Comparison of ENCODE assay signal across 8 cellular contexts in the genomic region with DNA sequence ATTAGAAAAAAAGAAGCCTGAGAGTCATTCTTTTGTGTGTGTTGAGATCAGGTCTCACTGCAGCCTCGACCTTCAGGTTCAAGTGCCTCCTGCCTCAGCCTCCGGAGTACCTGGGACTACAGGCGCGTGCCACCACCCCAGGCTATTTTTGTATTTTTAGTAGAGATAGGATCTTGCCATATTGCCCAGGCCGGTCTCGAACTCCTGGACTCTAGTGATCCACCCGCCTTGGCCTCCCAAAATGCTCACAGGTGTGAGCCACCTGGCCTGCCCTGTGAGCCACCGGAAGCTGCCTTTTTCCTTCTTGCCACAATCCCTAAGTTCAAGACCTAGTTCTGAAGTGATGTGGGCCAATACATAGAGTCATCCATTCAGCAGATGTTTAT. TPM values are rescaled to one million over a fixed set of nuclear protein-coding genes. Genes with fewer than 3 reads are reported as not detected.
DNase-seq lines count a peak whose midpoint lies in the region; ATAC-seq and TF ChIP-seq lines count a peak whose summit lies in the region.

No MANE protein-coding gene starts in this region.

- H3K4me3 ChIP-seq in OCI-LY7 (ENCODE audit: low read depth, low read length, poor library complexity, severe bottlenecking) (peak overlapping the region; percentile 64), endodermal cell (ENCODE audit: low read length) (peak overlapping the region; percentile 81), neutrophil (ENCODE audit: low read depth in 1 of 2, low read length in 1 of 2) (peak overlapping the region; percentile 62 to 67)

- H3K9ac ChIP-seq in endodermal cell (ENCODE audit: extremely low read depth, low read length, poor library complexity, severe bottlenecking): no peak overlapping the region

- peak overlapping the region; percentile 96 for H3K27ac Mint-ChIP-seq in CD4-positive, alpha-beta T cell
- peak overlapping the region; percentile 57 for H3K27ac Mint-ChIP-seq in endodermal cell

- H3K4me2 ChIP-seq in OCI-LY7 (ENCODE audit: low read length): peak overlapping the region; percentile 74; the same call in 1 of the 2 replicates

- peaks cover 31% of the 10 kb centered on the region for H3K4me1 Mint-ChIP-seq in CD4-positive, alpha-beta T cell (ENCODE audit: low read depth)
- H3K4me1 Mint-ChIP-seq in endodermal cell: peaks cover 10% of the 10 kb centered on the region

- intact Hi-C loops in CD4-positive, alpha-beta T cell (cut with DNase I, micrococcal nuclease): loop anchor here (5.0 to 10.0 kb wide), 5 partner anchors 139 to 1402 kb away; partner anchors contain the start of genes MAP9 (in 1 of the 2) and PLRG1 (in 1 of the 2)
- intact Hi-C loops in OCI-LY7 (cut with micrococcal nuclease; ENCODE audit: unreplicated experiment): no loop called here

- H3K4me1 ChIP-seq in OCI-LY7 (ENCODE audit: insufficient read depth, low read length, poor library complexity, severe bottlenecking) (no peaks in the 10 kb centered on the region), endodermal cell (ENCODE audit: control insufficient read depth, insufficient read depth, low read length) (no peaks in the 10 kb centered on the region), neutrophil (ENCODE audit: control insufficient read depth in 1 of 2, insufficient read depth in 1 of 2, low read depth in 1 of 2, low read length in 1 of 2) (peaks cover 0 to 3% of the 10 kb centered on the region in 2 experiments)

- CTCF ChIA-PET in CD4-positive, alpha-beta T cell (lab: Charles Lee): no interaction called here
- CTCF ChIA-PET in OCI-LY7 (lab: Charles Lee; ENCODE audit: unreplicated experiment): interaction anchor here (1.6 kb wide), 1 partner anchor 144 kb away, joined by 4 read pairs; no protein-coding TSS in a partner anchor

- no peaks in the 10 kb centered on the region for H3K9me3 Mint-ChIP-seq in CD4-positive, alpha-beta T cell
- H3K9me3 Mint-ChIP-seq in endodermal cell: peaks cover 3% of the 10 kb centered on the region

- H2AFZ ChIP-seq in OCI-LY7 (ENCODE audit: low read length): peak overlapping the region; percentile 70

- 89 to 100% methylated on average over 4 to 8 of the region's 8 CpGs for WGBS in endodermal cell (ENCODE audit: insufficient coverage in 1 of 2, insufficient read length in 1 of 2), 2 experiments

- POLR2A ChIA-PET in CD4-positive, alpha-beta T cell (lab: Charles Lee): interaction anchor here (0.6 to 3.1 kb wide), 6 partner anchors 9 to 1404 kb away, joined by 3 to 16 read pairs (median 4); partner anchors contain the start of gene PLRG1
- POLR2A ChIA-PET in OCI-LY7 (lab: Charles Lee): no interaction called here

- no peaks in the 10 kb centered on the region for H3K27me3 ChIP-seq in CD4-positive, alpha-beta T cell (ENCODE audit: control insufficient read depth, insufficient read depth, low read length)
- H3K27me3 ChIP-seq in endodermal cell (ENCODE audit: control insufficient read depth, insufficient read depth, low read length, poor library complexity, severe bottlenecking): no peaks in the 10 kb centered on the region
- peaks cover 7% of the 10 kb centered on the region for H3K27me3 ChIP-seq in neutrophil

- peak overlapping the region; percentile 97 for H3K4me3 Mint-ChIP-seq in CD4-positive, alpha-beta T cell
- peak overlapping the region; percentile 79 for H3K4me3 Mint-ChIP-seq in endodermal cell

- H3K27ac ChIP-seq in CD4-positive, alpha-beta T cell (ENCODE audit: low read depth, low read length): peak overlapping the region; percentile 79
- H3K27ac ChIP-seq in OCI-LY7 (ENCODE audit: low read depth, low read length, poor library complexity, severe bottlenecking) (no peak overlapping the region), endodermal cell (ENCODE audit: low read depth, low read length) (no peak overlapping the region), neutrophil (no peak overlapping the region)

- ATAC-seq in CD4-positive, alpha-beta T cell (ENCODE audit: poor library complexity): no peak
- ATAC-seq in GM18868 (IDR thresholded peaks at IDR 0.05; ENCODE audit: unreplicated experiment) (no peak), HG02884 (IDR thresholded peaks at IDR 0.05; ENCODE audit: unreplicated experiment) (no peak)

- no peaks in the 10 kb centered on the region for H3K9me3 ChIP-seq in CD4-positive, alpha-beta T cell (ENCODE audit: control insufficient read depth, low read length)
- H3K9me3 ChIP-seq in OCI-LY7 (ENCODE audit: low read length) (no peaks in the 10 kb centered on the region), endodermal cell (ENCODE audit: control insufficient read depth, low read length) (no peaks in the 10 kb centered on the region), neutrophil (no peaks in the 10 kb centered on the region)

- peak in 1 of 10 experiments; percentile 33 for DNase-seq in CD4-positive, alpha-beta T cell
- DNase-seq in OCI-LY7 (ENCODE audit: low spot score) (no peak), endodermal cell (no peak), NOMO-1 (lab: John Stamatoyannopoulos, UW; ENCODE audit: unreplicated experiment in 2 of 2) (no peak), DMS153 treated with DMSO at 0.1 percent for 48 hours (lab: John Stamatoyannopoulos, UW; ENCODE audit: unreplicated experiment) (no peak)

- H3K36me3 Mint-ChIP-seq in CD4-positive, alpha-beta T cell (ENCODE audit: low read depth): peaks cover 4% of the 10 kb centered on the region
- peaks cover 3% of the 10 kb centered on the region for H3K36me3 Mint-ChIP-seq in endodermal cell (ENCODE audit: low read depth)

- H3K27me3 Mint-ChIP-seq in CD4-positive, alpha-beta T cell: peaks cover 16% of the 10 kb centered on the region
- no peaks in the 10 kb centered on the region for H3K27me3 Mint-ChIP-seq in endodermal cell (ENCODE audit: insufficient read depth)

- H3K9me2 ChIP-seq in OCI-LY7 (ENCODE audit: insufficient read depth, low read length): no peaks in the 10 kb centered on the region

- TF ChIP-seq CTCF in CD4-positive, alpha-beta T cell (IDR thresholded peaks at IDR 0.05): no peak
- TF ChIP-seq CTCF in OCI-LY7 (conservative IDR thresholded peaks at IDR 0.05; ENCODE audit: low read length) (no peak), endodermal cell (conservative IDR thresholded peaks at IDR 0.05) (no peak), neutrophil (IDR thresholded peaks at IDR 0.05) (no peak)

- H3K36me3 ChIP-seq in OCI-LY7 (ENCODE audit: insufficient read depth, low read length): no peaks in the 10 kb centered on the region
- H3K36me3 ChIP-seq in endodermal cell (ENCODE audit: control insufficient read depth, insufficient read depth, low read length): no peaks in the 10 kb centered on the region
- no peaks in the 10 kb centered on the region for H3K36me3 ChIP-seq in neutrophil

- no peaks in the 10 kb centered on the region for H4K20me1 ChIP-seq in OCI-LY7 (ENCODE audit: insufficient read depth, low read length)

- no peaks in the 10 kb centered on the region for H3K79me2 ChIP-seq in OCI-LY7 (ENCODE audit: insufficient read depth, low read depth, low read length)

- no TSS peak for BruUV-seq in OCI-LY7 (replicated peaks; lab: Mats Ljungman, UMichigan)

RNA-seq across cellular contexts. Expression of gene CTSO, which starts 0.4 kb away (rescaled TPM):
- 1 to 10 TPM; 3.7 to 3.8 TPM for total RNA-seq in CD4-positive, alpha-beta T cell
- total RNA-seq in OCI-LY7 (2014; rRNA removed; shearing (Covaris generic)): 0.05 and 0.92 TPM in 2 replicates
- total RNA-seq in OCI-LY7 (2022) (1.8 and 2.0 TPM in 2 replicates), endodermal cell (1 to 10 TPM; 4.2 to 5.4 TPM)
- polyA plus RNA-seq in endodermal cell (2013, experiment 1 of 2): 3.8 TPM
- polyA plus RNA-seq in endodermal cell (2013, experiment 2 of 2): 3.8 TPM

RNA-seq across cellular contexts. Expression of gene TDO2, which starts 50.6 kb away (rescaled TPM):
- not detected for total RNA-seq in CD4-positive, alpha-beta T cell
- total RNA-seq in OCI-LY7 (2014; rRNA removed; shearing (Covaris generic)): not detected in 2 replicates
- total RNA-seq in OCI-LY7 (2022): not detected in 2 replicates
- not detected for total RNA-seq in endodermal cell
- 0.21 TPM for polyA plus RNA-seq in endodermal cell (2013, experiment 1 of 2)
- polyA plus RNA-seq in endodermal cell (2013, experiment 2 of 2): 0.33 TPM
